ENCODE assay signal across 19 cellular contexts in the genomic region with DNA sequence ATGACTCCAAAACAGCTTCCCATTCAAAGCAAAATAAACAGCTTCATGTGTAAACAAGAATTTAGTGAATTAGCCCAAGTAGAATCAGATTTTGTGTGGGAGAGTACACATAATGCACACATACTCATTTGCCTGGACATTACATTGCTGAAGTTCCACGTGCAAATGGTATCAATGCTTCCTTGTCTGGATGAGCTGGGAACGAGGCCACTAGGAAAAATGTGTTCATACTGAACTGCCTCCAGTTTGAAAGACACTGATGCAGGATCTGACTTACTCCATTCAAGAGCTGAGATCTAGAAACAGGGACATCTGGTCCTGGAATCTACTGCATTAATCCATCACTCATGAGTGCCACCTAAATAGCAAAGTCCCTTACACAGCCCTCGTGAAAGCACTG.
DNase-seq lines count a peak whose midpoint lies in the region; ATAC-seq lines count a peak whose summit lies in the region.
"Had no signal": no experiment of that assay in that cellular context is flagged by ENCODE, and none has a peak within 500 bp of the region (broad histone marks: within the 10 kb centered on the region; RNA-seq: fewer than 3 reads in every experiment).

No MANE protein-coding gene starts in this region.

- no peak for ATAC-seq in GM19452 (IDR thresholded peaks at IDR 0.05; ENCODE audit: unreplicated experiment)
- ATAC-seq: Panc1, Right ventricle myocardium inferior had no signal

- peak; percentile 14 for DNase-seq in COLO829 (ENCODE audit: low spot score)
- DNase-seq in caudate nucleus (lab: John Stamatoyannopoulos, UW), result peak in 42 of 61 donors; percentile 2 to 67 (median 31)
- DNase-seq in hippocampal formation (lab: John Stamatoyannopoulos, UW), result peak; percentile 33 to 71
- peak; percentile 87 for DNase-seq in putamen (ENCODE audit: low spot score)
- DNase-seq in NCI-H2107 treated with DMSO at 0.1 percent for 48 hours (lab: John Stamatoyannopoulos, UW; ENCODE audit: unreplicated experiment), result no peak
- DNase-seq in GDM1 (lab: John Stamatoyannopoulos, UW), result no peak
- DNase-seq: CD4-positive, alpha-beta memory T cell; DMS79 treated with DMSO at 0.1 percent for 48 hours; GF-D8; HFFc6; KG1; MG63; NCI-H1092 treated with DMSO at 0.1 percent for 48 hours; NCI-H1694; NCI-H2171; NCI-H774 had no signal

- peak overlapping the region; percentile 39 for H3K27ac ChIP-seq in caudate nucleus (ENCODE audit: low read depth, low read length)

Comparison
In these comparisons a context has a peak if more than half of its experiments do, and no peak if none do; other contexts are left out.
1. DNase-seq: peak in COLO829 (single experiment), caudate nucleus (42 of 61), hippocampal formation (2 of 2) and putamen (single experiment); none in NCI-H2107 treated with DMSO at 0.1 percent for 48 hours (single experiment) and GDM1 (single experiment).